ENCODE assay signal across 17 cellular contexts in genomic region chr18:48762836-48763713, GRCh38.
DNase-seq lines count a peak whose midpoint lies in the region; ATAC-seq and TF ChIP-seq lines count a peak whose summit lies in the region.
"Had no signal": no experiment of that assay in that cellular context is flagged by ENCODE, and none has a peak within 500 bp of the region (broad histone marks: within the 10 kb centered on the region; RNA-seq: fewer than 3 reads in every experiment).

No MANE protein-coding gene starts in this region.

- TF ChIP-seq CTCF in left ventricle myocardium inferior (IDR thresholded peaks at IDR 0.05; ENCODE audit: borderline replicate concordance) (no peak), vagina (IDR thresholded peaks at IDR 0.05) (no peak)

- no peak overlapping the region for H3K23ac ChIP-seq in neuronal stem cell (ENCODE audit: low read depth, low read length, poor library complexity)

- no peaks in the 10 kb centered on the region for H3K9me3 ChIP-seq in left ventricle myocardium inferior (replicated peaks)
- H3K9me3 ChIP-seq in neuronal stem cell (replicated peaks in 1 of 2; ENCODE audit: control insufficient read depth in 2 of 2, insufficient read depth in 1 of 2, low read depth in 1 of 2, low read length in 2 of 2): peaks cover 2 to 3% of the 10 kb centered on the region in 2 donors
- no peaks in the 10 kb centered on the region for H3K9me3 ChIP-seq in CD4-positive, alpha-beta memory T cell (ENCODE audit: control insufficient read depth in 1 of 2, low read length in 2 of 2)
- H3K9me3 ChIP-seq in vagina: no peaks in the 10 kb centered on the region
- H3K9me3 ChIP-seq: SJSA1 had no signal

- H3K4me3 ChIP-seq in left ventricle myocardium inferior: no peak overlapping the region
- H3K4me3 ChIP-seq in neuronal stem cell (ENCODE audit: low read length in 2 of 2): no peak overlapping the region
- H3K4me3 ChIP-seq in CD4-positive, alpha-beta memory T cell (ENCODE audit: low read length in 2 of 2): no peak overlapping the region
- no peak overlapping the region for H3K4me3 ChIP-seq in vagina
- H3K4me3 ChIP-seq: GM23248, SJSA1 had no signal

- H3K4me1 ChIP-seq in left ventricle myocardium inferior (peaks cover 74% of the 10 kb centered on the region), neuronal stem cell (ENCODE audit: control insufficient read depth in 2 of 2, insufficient read depth in 1 of 2, low read depth in 1 of 2, low read length in 2 of 2) (peaks cover 6 to 13% of the 10 kb centered on the region in 2 donors), vagina (peaks cover 9% of the 10 kb centered on the region)
- H3K4me1 ChIP-seq in CD4-positive, alpha-beta memory T cell (ENCODE audit: insufficient read depth, low read length): peaks cover 8% of the 10 kb centered on the region
- H3K4me1 ChIP-seq: SJSA1 had no signal

- no peak overlapping the region for H2AFZ ChIP-seq in neuronal stem cell (ENCODE audit: low read length)
- H2AFZ ChIP-seq: GM23248 had no signal

- peak; percentile 43 for ATAC-seq in Right ventricle myocardium inferior

- peak overlapping the region; percentile 31 for H2AK5ac ChIP-seq in neuronal stem cell (ENCODE audit: low read depth, low read length)

- H3K79me1 ChIP-seq in neuronal stem cell (ENCODE audit: low read depth, low read length): no peaks in the 10 kb centered on the region

- no peak overlapping the region for H2BK5ac ChIP-seq in neuronal stem cell (ENCODE audit: low read length)

- no peak overlapping the region for H3K14ac ChIP-seq in neuronal stem cell (ENCODE audit: low read length)

- DNase-seq in Right ventricle myocardium inferior (ENCODE audit: missing footprints) (no peak), cardiac septum (ENCODE audit: low spot score) (no peak), left ventricle myocardium inferior (no peak), neuronal stem cell (ENCODE audit: low spot score) (no peak), NCI-H187 treated with DMSO at 0.1 percent for 48 hours (lab: John Stamatoyannopoulos, UW) (no peak), vagina (ENCODE audit: extremely low spot score in 2 of 2) (no peak)
- no peak for DNase-seq in CD4-positive, alpha-beta memory T cell
- no peak for DNase-seq in activated CD4-positive, alpha-beta T cell treated with anti-CD3 and anti-CD28 coated beads, Interleukin-2, amount 50 U/mL, for 48 hours
- DNase-seq: DND-41, GF-D8, GM23248, KBM-7, NCI-H1048, NCI-H1694 treated with DMSO at 0.1 percent for 48 hours, NCI-H524 had no signal

- H3K18ac ChIP-seq in neuronal stem cell (ENCODE audit: low read length): peak overlapping the region; percentile 45

- CTCF ChIA-PET in CD4-positive, alpha-beta memory T cell (lab: Charles Lee; ENCODE audit: partially characterized antibody): no interaction called here

- intact Hi-C loops in Right ventricle myocardium inferior (cut with DNase I) (no loop called here), cardiac septum (cut with DNase I) (no loop called here), left ventricle myocardium inferior (cut with micrococcal nuclease) (no loop called here), vagina (cut with DNase I) (no loop called here)
- intact Hi-C loops in CD4-positive, alpha-beta memory T cell (cut with micrococcal nuclease): no loop called here

- H3K4me3 Mint-ChIP-seq in CD4-positive, alpha-beta memory T cell: no peak overlapping the region
- H3K4me3 Mint-ChIP-seq: CD14-positive monocyte had no signal

- peaks cover 5 to 14% (median 10%) of the 10 kb centered on the region in 4 donors for H3K4me1 Mint-ChIP-seq in CD4-positive, alpha-beta memory T cell

- H3K9me3 Mint-ChIP-seq in CD4-positive, alpha-beta memory T cell: no peaks in the 10 kb centered on the region

- H3K36me3 Mint-ChIP-seq in CD4-positive, alpha-beta memory T cell: peaks cover 0 to 4% of the 10 kb centered on the region in 2 donors

- peak overlapping the region in 1 of 7 donors; percentile 60 for H3K27ac Mint-ChIP-seq in CD4-positive, alpha-beta memory T cell
- H3K27ac Mint-ChIP-seq: CD14-positive monocyte had no signal

- POLR2A ChIA-PET in CD4-positive, alpha-beta memory T cell (lab: Charles Lee; ENCODE audit: partially characterized antibody): no interaction called here

- no peak overlapping the region for H3K4me2 ChIP-seq in neuronal stem cell (ENCODE audit: insufficient read depth, low read length, poor library complexity, severe bottlenecking)

- no peak overlapping the region for H4K91ac ChIP-seq in neuronal stem cell (ENCODE audit: low read depth, low read length, poor library complexity)

- WGBS in neuronal stem cell (ENCODE audit: extremely low coverage in 2 of 2, insufficient read length in 2 of 2, insufficient replicate concordance in 1 of 2), 2 donors: no CpG with 5 or more reads among the region's 21 CpGs

- peak overlapping the region; percentile 25 for H3K9ac ChIP-seq in neuronal stem cell (ENCODE audit: low read depth, low read length, poor library complexity)
- H3K9ac ChIP-seq: GM23248 had no signal

- H3K27me3 ChIP-seq in left ventricle myocardium inferior (ENCODE audit: low read depth) (no peaks in the 10 kb centered on the region), neuronal stem cell (ENCODE audit: control insufficient read depth in 3 of 3, insufficient read depth in 3 of 3, low read depth in 1 of 3, low read length in 3 of 3) (no peaks in the 10 kb centered on the region), vagina (no peaks in the 10 kb centered on the region)
- H3K27me3 ChIP-seq in CD4-positive, alpha-beta memory T cell (ENCODE audit: insufficient read depth, low read length): no peaks in the 10 kb centered on the region
- H3K27me3 ChIP-seq: SJSA1 had no signal

- no peaks in the 10 kb centered on the region for H3K27me3 Mint-ChIP-seq in CD4-positive, alpha-beta memory T cell

- H3K27ac ChIP-seq in left ventricle myocardium inferior (replicated peaks): peak overlapping the region; percentile 91
- H3K27ac ChIP-seq in neuronal stem cell (replicated peaks; ENCODE audit: low read length): no peak overlapping the region
- no peak overlapping the region for H3K27ac ChIP-seq in CD4-positive, alpha-beta memory T cell (ENCODE audit: low read depth, low read length)
- H3K27ac ChIP-seq in vagina: no peak overlapping the region
- H3K27ac ChIP-seq: GM23248, SJSA1 had no signal

- H4K8ac ChIP-seq in neuronal stem cell (ENCODE audit: low read depth, low read length): no peak overlapping the region

- no peak overlapping the region for H2BK120ac ChIP-seq in neuronal stem cell (ENCODE audit: low read depth, low read length)

- H2BK15ac ChIP-seq in neuronal stem cell (ENCODE audit: low read length): no peak overlapping the region

- peaks cover 33% of the 10 kb centered on the region for H3K36me3 ChIP-seq in left ventricle myocardium inferior
- H3K36me3 ChIP-seq in neuronal stem cell (replicated peaks in 1 of 2; ENCODE audit: control insufficient read depth in 2 of 2, insufficient read depth in 2 of 2, low read length in 2 of 2): peaks cover 5 to 9% of the 10 kb centered on the region in 2 donors
- H3K36me3 ChIP-seq in CD4-positive, alpha-beta memory T cell (ENCODE audit: insufficient read depth, low read length): no peaks in the 10 kb centered on the region
- H3K36me3 ChIP-seq in vagina: peaks cover 0 to 23% of the 10 kb centered on the region in 2 donors

- H3K4ac ChIP-seq in neuronal stem cell (ENCODE audit: low read length): no peak overlapping the region

- TF ChIP-seq POLR2A in vagina (IDR thresholded peaks at IDR 0.05): no peak

- H2BK12ac ChIP-seq in neuronal stem cell (ENCODE audit: low read length): no peak overlapping the region
